ENCODE assay signal across 8 cellular contexts in the genomic region with DNA sequence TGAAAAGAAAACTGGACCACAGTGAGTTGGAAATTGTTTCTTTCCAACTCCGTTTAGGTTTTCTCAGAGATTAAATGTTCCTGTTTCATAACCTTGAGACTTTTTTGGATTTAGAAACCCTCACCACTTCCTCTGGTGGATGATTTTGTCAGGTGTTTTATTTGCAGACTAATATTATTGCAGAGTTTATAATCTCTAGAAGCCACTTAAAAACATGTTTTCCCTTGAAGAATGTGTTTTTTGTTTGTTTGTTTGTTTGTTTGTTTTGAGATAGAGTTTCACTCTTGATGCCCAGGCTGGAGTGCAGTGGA. TPM values are rescaled to one million over a fixed set of nuclear protein-coding genes. Genes with fewer than 3 reads are reported as not detected.
DNase-seq lines count a peak whose midpoint lies in the region; ATAC-seq and TF ChIP-seq lines count a peak whose summit lies in the region.

No MANE protein-coding gene starts in this region.

- POLR2A ChIA-PET in CD4-positive, alpha-beta memory T cell (lab: Charles Lee; ENCODE audit: partially characterized antibody) = interaction anchor here (0.7 to 2.4 kb wide), 6 partner anchors 23 to 730 kb away, joined by 3 to 15 read pairs (median 4); partner anchors contain the start of genes DNAJB12 and MCU

- H3K4me2 ChIP-seq in Loucy (ENCODE audit: low read depth, low read length, poor library complexity, severe bottlenecking) (peak overlapping the region; percentile 84), neuronal stem cell (ENCODE audit: insufficient read depth, low read length, poor library complexity, severe bottlenecking) (peak overlapping the region; percentile 42)

- intact Hi-C loops in CD4-positive, alpha-beta memory T cell (cut with micrococcal nuclease) = loop anchor here (1.0 kb wide), 2 partner anchors 66 to 262 kb away; partner anchors contain the start of gene MCU
- intact Hi-C loops in dorsolateral prefrontal cortex (cut with DNase I) = loop anchor here in 1 of 2 donors (5.0 to 10.0 kb wide), 5 partner anchors 66 to 269 kb away; partner anchors contain the start of gene MCU
- intact Hi-C loops in sciatic nerve (cut with DNase I) = no loop called here

- H3K27me3 ChIP-seq in CD4-positive, alpha-beta memory T cell (ENCODE audit: insufficient read depth, low read length) = no peaks in the 10 kb centered on the region
- H3K27me3 ChIP-seq in Loucy (ENCODE audit: insufficient read depth, low read length, poor library complexity, severe bottlenecking) (no peaks in the 10 kb centered on the region), dorsolateral prefrontal cortex (no peaks in the 10 kb centered on the region), neuronal stem cell (ENCODE audit: control insufficient read depth in 3 of 3, insufficient read depth in 3 of 3, low read depth in 1 of 3, low read length in 3 of 3) (no peaks in the 10 kb centered on the region)

- CTCF ChIA-PET in CD4-positive, alpha-beta memory T cell (lab: Charles Lee; ENCODE audit: partially characterized antibody) = no interaction called here

- H3K9me3 Mint-ChIP-seq in CD4-positive, alpha-beta memory T cell = no peaks in the 10 kb centered on the region

- no peak overlapping the region for H2BK15ac ChIP-seq in neuronal stem cell (ENCODE audit: low read length)

- no peak overlapping the region for H2AK5ac ChIP-seq in neuronal stem cell (ENCODE audit: low read depth, low read length)

- H4K91ac ChIP-seq in neuronal stem cell (ENCODE audit: low read depth, low read length, poor library complexity) = no peak overlapping the region

- peaks cover 22% of the 10 kb centered on the region for H3K4me1 ChIP-seq in CD4-positive, alpha-beta memory T cell (ENCODE audit: insufficient read depth, low read length)
- H3K4me1 ChIP-seq in Loucy (ENCODE audit: insufficient read depth, low read length, poor library complexity, severe bottlenecking) (peaks cover 21% of the 10 kb centered on the region), neuronal stem cell (ENCODE audit: control insufficient read depth in 2 of 2, insufficient read depth in 1 of 2, low read depth in 1 of 2, low read length in 2 of 2) (peaks cover 3% of the 10 kb centered on the region in 2 donors)

- peak overlapping the region in 6 of 7 donors; percentile 39 to 99 (median 98) for H3K27ac Mint-ChIP-seq in CD4-positive, alpha-beta memory T cell

- no peak overlapping the region for H3K23ac ChIP-seq in neuronal stem cell (ENCODE audit: low read depth, low read length, poor library complexity)

- H3F3A ChIP-seq in Loucy (ENCODE audit: low read depth) = no peaks in the 10 kb centered on the region

- peaks cover 10 to 22% (median 18%) of the 10 kb centered on the region in 4 donors for H3K4me1 Mint-ChIP-seq in CD4-positive, alpha-beta memory T cell

- H3K18ac ChIP-seq in neuronal stem cell (ENCODE audit: low read length) = no peak overlapping the region

- TF ChIP-seq CTCF in Loucy (conservative IDR thresholded peaks at IDR 0.05; ENCODE audit: low read length) = no peak
- peak in 1 of 56 donors; percentile 0 for TF ChIP-seq CTCF in dorsolateral prefrontal cortex (IDR thresholded peaks at IDR 0.05 in 54 of 56, conservative IDR thresholded peaks at IDR 0.05 in 2 of 56; ENCODE audit: low read depth in 1 of 56, partially characterized antibody in 56 of 56)

- no peak overlapping the region for H3K4ac ChIP-seq in neuronal stem cell (ENCODE audit: low read length)

- peak overlapping the region; percentile 98 to 100 (median 99) for H3K4me3 Mint-ChIP-seq in CD4-positive, alpha-beta memory T cell

- no peaks in the 10 kb centered on the region for H3K36me3 ChIP-seq in CD4-positive, alpha-beta memory T cell (ENCODE audit: insufficient read depth, low read length)
- H3K36me3 ChIP-seq in Loucy (ENCODE audit: insufficient read depth, low read length) = no peaks in the 10 kb centered on the region
- H3K36me3 ChIP-seq in neuronal stem cell (replicated peaks in 1 of 2; ENCODE audit: control insufficient read depth in 2 of 2, insufficient read depth in 2 of 2, low read length in 2 of 2) = peaks cover 0 to 4% of the 10 kb centered on the region in 2 donors

- no peaks in the 10 kb centered on the region for H4K20me1 ChIP-seq in Loucy (ENCODE audit: insufficient read depth, low read length, poor library complexity, severe bottlenecking)

- peaks cover 3 to 8% of the 10 kb centered on the region in 2 donors for H3K36me3 Mint-ChIP-seq in CD4-positive, alpha-beta memory T cell

- peak overlapping the region; percentile 99 for H2AFZ ChIP-seq in Loucy (ENCODE audit: low read length)
- peak overlapping the region; percentile 88 for H2AFZ ChIP-seq in neuronal stem cell (ENCODE audit: low read length)

- H3K27ac ChIP-seq in CD4-positive, alpha-beta memory T cell (ENCODE audit: low read depth, low read length) = peak overlapping the region; percentile 63
- peak overlapping the region in 44 of 59 donors; percentile 24 to 89 (median 78) for H3K27ac ChIP-seq in dorsolateral prefrontal cortex
- H3K27ac ChIP-seq in neuronal stem cell (replicated peaks; ENCODE audit: low read length) = no peak overlapping the region

- H3K14ac ChIP-seq in neuronal stem cell (ENCODE audit: low read length) = no peak overlapping the region

- ATAC-seq in GM18870 (IDR thresholded peaks at IDR 0.05; ENCODE audit: unreplicated experiment) = no peak
- ATAC-seq in sciatic nerve = no peak

- H4K8ac ChIP-seq in neuronal stem cell (ENCODE audit: low read depth, low read length) = no peak overlapping the region

- H2BK5ac ChIP-seq in neuronal stem cell (ENCODE audit: low read length) = no peak overlapping the region

- no peaks in the 10 kb centered on the region for H3K9me3 ChIP-seq in CD4-positive, alpha-beta memory T cell (ENCODE audit: control insufficient read depth in 1 of 2, low read length in 2 of 2)
- no peaks in the 10 kb centered on the region for H3K9me3 ChIP-seq in Loucy (ENCODE audit: insufficient read depth, low read depth, low read length)
- no peaks in the 10 kb centered on the region for H3K9me3 ChIP-seq in neuronal stem cell (replicated peaks in 1 of 2; ENCODE audit: control insufficient read depth in 2 of 2, insufficient read depth in 1 of 2, low read depth in 1 of 2, low read length in 2 of 2)

- H3K9me2 ChIP-seq in Loucy (replicated peaks; ENCODE audit: low read depth, low read length) = no peaks in the 10 kb centered on the region

- peaks cover 4% of the 10 kb centered on the region for H3K79me1 ChIP-seq in neuronal stem cell (ENCODE audit: low read depth, low read length)

- no peaks in the 10 kb centered on the region for H3K27me3 Mint-ChIP-seq in CD4-positive, alpha-beta memory T cell

- no peak for DNase-seq in CD4-positive, alpha-beta memory T cell
- no peak for DNase-seq in dorsolateral prefrontal cortex
- no peak for DNase-seq in neuronal stem cell (ENCODE audit: low spot score)
- no peak for DNase-seq in sciatic nerve (ENCODE audit: low spot score)
- DNase-seq in NCI-H1694 (lab: John Stamatoyannopoulos, UW) = no peak
- no peak for DNase-seq in SIG-M5 treated with dmso at 0.1 percent for 504 hours (lab: John Stamatoyannopoulos, UW; ENCODE audit: unreplicated experiment)

- no peak overlapping the region for H2BK12ac ChIP-seq in neuronal stem cell (ENCODE audit: low read length)

- peak overlapping the region; percentile 82 to 96 for H3K4me3 ChIP-seq in CD4-positive, alpha-beta memory T cell (ENCODE audit: low read length in 2 of 2)
- H3K4me3 ChIP-seq in Loucy (ENCODE audit: low read length, poor library complexity, severe bottlenecking) (peak overlapping the region; percentile 98), dorsolateral prefrontal cortex (peak overlapping the region; percentile 52 to 99 (median 91)), neuronal stem cell (ENCODE audit: low read length in 2 of 2) (peak overlapping the region in 1 of 2 donors; percentile 72)

- no peak overlapping the region for H2BK120ac ChIP-seq in neuronal stem cell (ENCODE audit: low read depth, low read length)

- WGBS in neuronal stem cell (ENCODE audit: extremely low coverage in 2 of 2, insufficient read length in 2 of 2, insufficient replicate concordance in 1 of 2), 2 donors = no CpG with 5 or more reads among the region's 1 CpG

- peaks cover 25% of the 10 kb centered on the region for H3K79me2 ChIP-seq in Loucy (ENCODE audit: insufficient read depth, low read length)

- peak overlapping the region; percentile 91 for H3K9ac ChIP-seq in Loucy (ENCODE audit: low read depth, low read length, poor library complexity, severe bottlenecking)
- H3K9ac ChIP-seq in neuronal stem cell (ENCODE audit: low read depth, low read length, poor library complexity) = no peak overlapping the region

RNA-seq across cellular contexts. Expression of gene MICU1, which starts 0.5 kb away (rescaled TPM):
- 10 to 100 TPM; 24.9 to 28.4 TPM for total RNA-seq in CD4-positive, alpha-beta memory T cell
- 10 to 100 TPM; 25.7 to 30.4 TPM for polyA plus RNA-seq in CD4-positive, alpha-beta memory T cell
- total RNA-seq in dorsolateral prefrontal cortex (100 to 1,000 TPM in 4 of 120 experiments, 10 to 100 TPM in 116; 36.8 to 106 (median 81.0) TPM), sciatic nerve (59.5 TPM)
- polyA plus RNA-seq in neuronal stem cell (2013, experiment 1 of 2) = 37.1 TPM
- 37.0 TPM for polyA plus RNA-seq in neuronal stem cell (2013, experiment 2 of 2)
